22 cellular contexts compared by ENCODE assay signal in genomic region chr11:1928038-1928890, GRCh38. TPM values are rescaled to one million over a fixed set of nuclear protein-coding genes. Genes with fewer than 3 reads are reported as not detected.
DNase-seq lines count a peak whose midpoint lies in the region; ATAC-seq and TF ChIP-seq lines count a peak whose summit lies in the region.
"Had no signal": no experiment of that assay in that cellular context is flagged by ENCODE, and none has a peak within 500 bp of the region (broad histone marks: within the 10 kb centered on the region; RNA-seq: fewer than 3 reads in every experiment).

No MANE protein-coding gene starts in this region.

- H3K27ac Mint-ChIP-seq in naive thymus-derived CD4-positive, alpha-beta T cell, result no peak overlapping the region
- H3K27ac Mint-ChIP-seq: activated CD4-positive, alpha-beta T cell treated with anti-CD3 and anti-CD28 coated beads, Interleukin-2, amount 10 ng/mL, durations not matched to agents 7 days and 5 days; activated naive CD4-positive, alpha-beta T cell treated with anti-CD3 and anti-CD28 coated beads, Interleukin-2, amount 10 ng/mL, durations not matched to agents 7 days and 5 days had no signal

- peak overlapping the region; percentile 21 to 65 (median 36) for H3K27ac ChIP-seq in esophagus muscularis mucosa (replicated peaks in 1 of 4)
- H3K27ac ChIP-seq in left lung, result no peak overlapping the region
- peak overlapping the region in 1 of 2 donors; percentile 71 for H3K27ac ChIP-seq in testis
- no peak overlapping the region for H3K27ac ChIP-seq in naive thymus-derived CD4-positive, alpha-beta T cell (ENCODE audit: low read depth, low read length)
- H3K27ac ChIP-seq: SK-N-MC had no signal

- peaks cover 17 to 33% (median 26%) of the 10 kb centered on the region in 4 donors for H3K4me1 ChIP-seq in esophagus muscularis mucosa
- no peaks in the 10 kb centered on the region for H3K4me1 ChIP-seq in left lung
- peaks cover 38% of the 10 kb centered on the region for H3K4me1 ChIP-seq in testis
- H3K4me1 ChIP-seq in naive thymus-derived CD4-positive, alpha-beta T cell (ENCODE audit: control insufficient read depth in 2 of 2, insufficient read depth in 2 of 2, low read length in 2 of 2), result no peaks in the 10 kb centered on the region

- POLR2A ChIA-PET in naive thymus-derived CD4-positive, alpha-beta T cell (lab: Charles Lee), result no interaction called here

- TF ChIP-seq CTCF in GM13977 (IDR thresholded peaks at IDR 0.05; ENCODE audit: extremely low read depth, insufficient read depth, missing control alignments) (no peak), esophagus muscularis mucosa (IDR thresholded peaks at IDR 0.05) (no peak), left lung (IDR thresholded peaks at IDR 0.05) (no peak), testis (IDR thresholded peaks at IDR 0.05) (no peak)

- DNase-seq in GM13977 (ENCODE audit: low spot score), result peak; percentile 31
- DNase-seq in esophagus muscularis mucosa (ENCODE audit: extremely low spot score), result no peak
- peak; percentile 31 to 54 for DNase-seq in left lung
- DNase-seq in testis, result peak; percentile 53
- DNase-seq in NCI-H2107 (lab: John Stamatoyannopoulos, UW), result no peak
- no peak for DNase-seq in naive thymus-derived CD4-positive, alpha-beta T cell
- DNase-seq: activated CD4-positive, alpha-beta T cell treated with anti-CD3 and anti-CD28 coated beads, Interleukin-2, amount 10 ng/mL, durations not matched to agents 7 days and 5 days; activated naive CD4-positive, alpha-beta T cell treated with anti-CD3 and anti-CD28 coated beads, Interleukin-2, amount 10 ng/mL, durations not matched to agents 7 days and 5 days; Calu3; GDM1; GOT3; KG1; NCI-H2029; NCI-H524 treated with DMSO at 0.1 percent for 48 hours; OCI-M1; stimulated activated CD4-positive, alpha-beta T cell treated with anti-CD3 and anti-CD28 coated beads, Interleukin-4, amount 100 ng/mL, for 24 hours had no signal

- no peaks in the 10 kb centered on the region for H3K36me3 ChIP-seq in esophagus muscularis mucosa
- no peaks in the 10 kb centered on the region for H3K36me3 ChIP-seq in left lung
- H3K36me3 ChIP-seq in testis (ENCODE audit: low read depth, missing control alignments), result no peaks in the 10 kb centered on the region
- H3K36me3 ChIP-seq in naive thymus-derived CD4-positive, alpha-beta T cell (ENCODE audit: control insufficient read depth in 2 of 3, insufficient read depth in 3 of 3, low read length in 3 of 3), result no peaks in the 10 kb centered on the region

- peaks cover 0 to 9% (median 7%) of the 10 kb centered on the region in 5 donors for H3K27me3 Mint-ChIP-seq in naive thymus-derived CD4-positive, alpha-beta T cell

- peaks cover 0 to 16% (median 11%) of the 10 kb centered on the region in 7 donors for H3K4me1 Mint-ChIP-seq in naive thymus-derived CD4-positive, alpha-beta T cell

- H3K4me3 ChIP-seq in esophagus muscularis mucosa, result peak overlapping the region in 1 of 4 donors; percentile 3
- H3K4me3 ChIP-seq in left lung, result no peak overlapping the region
- no peak overlapping the region for H3K4me3 ChIP-seq in testis
- H3K4me3 ChIP-seq in naive thymus-derived CD4-positive, alpha-beta T cell (ENCODE audit: low read length), result no peak overlapping the region
- H3K4me3 ChIP-seq: coronary artery, SK-N-MC had no signal

- no peak for TF ChIP-seq EP300 in esophagus muscularis mucosa (IDR thresholded peaks at IDR 0.05)

- 76% methylated on average over 8 of the region's 21 CpGs for WGBS in esophagus muscularis mucosa
- 60 to 78% methylated on average over 4 to 21 of the region's 21 CpGs for WGBS in testis, 2 donors

- H3K9me3 ChIP-seq in esophagus muscularis mucosa (no peaks in the 10 kb centered on the region), left lung (no peaks in the 10 kb centered on the region), testis (no peaks in the 10 kb centered on the region)
- no peaks in the 10 kb centered on the region for H3K9me3 ChIP-seq in naive thymus-derived CD4-positive, alpha-beta T cell (ENCODE audit: control insufficient read depth in 2 of 3, low read length in 3 of 3)

- intact Hi-C loops in esophagus muscularis mucosa (cut with DNase I), result no loop called here
- intact Hi-C loops in left lung (cut with DNase I), result no loop called here
- intact Hi-C loops in testis (cut with DNase I; ENCODE audit: low total_unique reads), result no loop called here
- intact Hi-C loops in naive thymus-derived CD4-positive, alpha-beta T cell (cut with micrococcal nuclease), result no loop called here

- H3K36me3 Mint-ChIP-seq in naive thymus-derived CD4-positive, alpha-beta T cell, result no peaks in the 10 kb centered on the region
- H3K36me3 Mint-ChIP-seq: activated naive CD4-positive, alpha-beta T cell treated with anti-CD3 and anti-CD28 coated beads, Interleukin-2, amount 10 ng/mL, durations not matched to agents 7 days and 5 days had no signal

- H3K4me3 Mint-ChIP-seq in naive thymus-derived CD4-positive, alpha-beta T cell, result no peak overlapping the region
- H3K4me3 Mint-ChIP-seq: activated CD4-positive, alpha-beta T cell treated with anti-CD3 and anti-CD28 coated beads, Interleukin-2, amount 10 ng/mL, durations not matched to agents 7 days and 5 days; activated naive CD4-positive, alpha-beta T cell treated with anti-CD3 and anti-CD28 coated beads, Interleukin-2, amount 10 ng/mL, durations not matched to agents 7 days and 5 days had no signal

- H3K27me3 ChIP-seq in esophagus muscularis mucosa (no peaks in the 10 kb centered on the region), left lung (peaks cover 0 to 20% of the 10 kb centered on the region in 2 donors), testis (no peaks in the 10 kb centered on the region)
- no peaks in the 10 kb centered on the region for H3K27me3 ChIP-seq in naive thymus-derived CD4-positive, alpha-beta T cell (ENCODE audit: control insufficient read depth in 2 of 2, insufficient read depth in 2 of 2, low read length in 2 of 2)

- peaks cover 0 to 2% (median 0%) of the 10 kb centered on the region in 11 donors for H3K9me3 Mint-ChIP-seq in naive thymus-derived CD4-positive, alpha-beta T cell
- H3K9me3 Mint-ChIP-seq: activated CD4-positive, alpha-beta T cell treated with anti-CD3 and anti-CD28 coated beads, Interleukin-2, amount 10 ng/mL, durations not matched to agents 7 days and 5 days; activated naive CD4-positive, alpha-beta T cell treated with anti-CD3 and anti-CD28 coated beads, Interleukin-2, amount 10 ng/mL, durations not matched to agents 7 days and 5 days had no signal

- no peak for TF ChIP-seq POLR2A in esophagus muscularis mucosa (IDR thresholded peaks at IDR 0.05; ENCODE audit: low read depth)
- TF ChIP-seq POLR2A in testis (IDR thresholded peaks at IDR 0.05), result no peak

- CTCF ChIA-PET in naive thymus-derived CD4-positive, alpha-beta T cell (lab: Charles Lee), result no interaction called here

- in situ Hi-C loops in GM13977 (cut with MboI; ENCODE audit: low pct_unique_long_range_greater_than_20kb, low sequenced_read_pairs, unreplicated experiment), result no loop called here

- ATAC-seq in left lung (no peak), GM19397 (IDR thresholded peaks at IDR 0.05; ENCODE audit: unreplicated experiment) (no peak), HG03139 (IDR thresholded peaks at IDR 0.05; ENCODE audit: unreplicated experiment) (no peak)
- no peak for ATAC-seq in naive thymus-derived CD4-positive, alpha-beta T cell

RNA-seq across cellular contexts. Expression of gene TNNT3, which starts 8.8 kb away (rescaled TPM):
- 1 to 10 TPM; 2.8 to 6.0 (median 3.6) TPM for total RNA-seq in esophagus muscularis mucosa
- 1 to 10 TPM; 2.0 to 3.0 TPM for total RNA-seq in left lung
- total RNA-seq in testis, result 10 to 100 TPM in 1 of 2 donors, 1 to 10 TPM in 1; 8.1 to 13.1 TPM
- 16.1 TPM for polyA plus RNA-seq in testis (ENCODE audit: insufficient read depth, low read depth, low replicate concordance)
- total RNA-seq in naive thymus-derived CD4-positive, alpha-beta T cell, result 10 to 100 TPM in 4 of 5 experiments, 1 to 10 TPM in 1; 9.8 to 37.1 (median 19.7) TPM
- polyA plus RNA-seq in naive thymus-derived CD4-positive, alpha-beta T cell, result under 1 TPM in 1 of 2 donors, not detected in 1; 0.31 TPM
- total RNA-seq: Calu3 had no signal

RNA-seq across cellular contexts. Expression of gene MRPL23, which starts 18.9 kb away (rescaled TPM):
- total RNA-seq in esophagus muscularis mucosa, result 100 to 1,000 TPM in 1 of 4 donors, 10 to 100 TPM in 3; 82.0 to 153 (median 92.4) TPM
- 10 to 100 TPM; 62.2 to 71.6 TPM for total RNA-seq in left lung
- 100 to 1,000 TPM in 1 of 2 donors, 10 to 100 TPM in 1; 92.1 to 109 TPM for total RNA-seq in testis
- polyA plus RNA-seq in testis (ENCODE audit: insufficient read depth, low read depth, low replicate concordance), result 50.0 TPM
- 10 to 100 TPM; 43.8 to 54.8 (median 50.4) TPM for total RNA-seq in naive thymus-derived CD4-positive, alpha-beta T cell
- 10 to 100 TPM; 11.3 to 17.0 TPM for polyA plus RNA-seq in naive thymus-derived CD4-positive, alpha-beta T cell

RNA-seq across cellular contexts. Expression of gene PRR33, which starts 36.6 kb away (rescaled TPM):
- total RNA-seq in esophagus muscularis mucosa (not detected), left lung (not detected), testis (under 1 TPM in 1 of 2 donors, not detected in 1; 0.06 TPM)
- not detected for polyA plus RNA-seq in testis (ENCODE audit: insufficient read depth, low read depth, low replicate concordance)
- under 1 TPM in 2 of 5 experiments, not detected in 3; 0.07 to 0.10 TPM for total RNA-seq in naive thymus-derived CD4-positive, alpha-beta T cell
- under 1 TPM in 1 of 2 donors, not detected in 1; 0.17 TPM for polyA plus RNA-seq in naive thymus-derived CD4-positive, alpha-beta T cell
- total RNA-seq: Calu3, mesenteric fat pad, subcutaneous adipose tissue had no signal

Comparison
In these comparisons a context has a peak if more than half of its experiments do, and no peak if none do; other contexts are left out.
1. DNase-seq: peak in GM13977 (single experiment), left lung (2 of 2) and testis (single experiment); none in esophagus muscularis mucosa (single experiment), NCI-H2107 (single experiment) and naive thymus-derived CD4-positive, alpha-beta T cell (0 of 9).
2. H3K27ac ChIP-seq: peak in esophagus muscularis mucosa (4 of 4); none in left lung (0 of 2) and naive thymus-derived CD4-positive, alpha-beta T cell (single experiment).